ENCODE assay signal across 21 cellular contexts in genomic region chr4:128543726-128544125, GRCh38.
DNase-seq lines count a peak whose midpoint lies in the region; ATAC-seq, FAIRE-seq and TF ChIP-seq lines count a peak whose summit lies in the region.
"Had no signal": no experiment of that assay in that cellular context is flagged by ENCODE, and none has a peak within 500 bp of the region (broad histone marks: within the 10 kb centered on the region; RNA-seq: fewer than 3 reads in every experiment).

No MANE protein-coding gene starts in this region.

- no peak overlapping the region for H3K4me3 Mint-ChIP-seq in natural killer cell
- H3K4me3 Mint-ChIP-seq: CD4-positive, alpha-beta memory T cell; H9 had no signal

- intact Hi-C loops in natural killer cell (cut with micrococcal nuclease): no loop called here

- H3K9me3 ChIP-seq in Karpas-422 (ENCODE audit: low read length): no peaks in the 10 kb centered on the region
- H3K9me3 ChIP-seq in parathyroid adenoma (ENCODE audit: control insufficient read depth, low read length): no peaks in the 10 kb centered on the region

- no peaks in the 10 kb centered on the region for H3K9me2 ChIP-seq in Karpas-422 (replicated peaks; ENCODE audit: insufficient read depth, low read length)

- H3K9ac ChIP-seq in Karpas-422 (ENCODE audit: low read length): peak overlapping the region; percentile 19
- no peak overlapping the region for H3K9ac ChIP-seq in parathyroid adenoma
- H3K9ac ChIP-seq: GM23248 had no signal

- H3K27ac ChIP-seq in Karpas-422 (ENCODE audit: low read length) (no peak overlapping the region), parathyroid adenoma (no peak overlapping the region)
- H3K27ac ChIP-seq: GM23248 had no signal

- H3K4me1 ChIP-seq in Karpas-422 (ENCODE audit: low read length) (peaks cover 13% of the 10 kb centered on the region), parathyroid adenoma (peaks cover 3% of the 10 kb centered on the region)

- DNase-seq in Karpas-422 (no peak), bronchial epithelial cell (ENCODE audit: low read depth) (no peak), left kidney (ENCODE audit: low read depth, low spot score) (peak; percentile 83), NCI-H446 treated with DMSO at 0.1 percent for 48 hours (lab: John Stamatoyannopoulos, UW) (no peak), natural killer cell (no peak), H7 (no peak)
- DNase-seq in activated naive CD4-positive, alpha-beta T cell (lab: John Stamatoyannopoulos, UW): no peak
- DNase-seq: C1 segment of cervical spinal cord; Calu3; CD4-positive, alpha-beta memory T cell; COR-L47; DMS53; DMS79 treated with DMSO at 0.1 percent for 48 hours; GF-D8; GM23248; H9 had no signal

- no peaks in the 10 kb centered on the region for H3K4me1 Mint-ChIP-seq in natural killer cell
- H3K4me1 Mint-ChIP-seq: H9 had no signal

- H3K4me2 ChIP-seq in Karpas-422 (ENCODE audit: low read depth, low read length, poor library complexity, severe bottlenecking): peak overlapping the region; percentile 32
- no peak overlapping the region for H3K4me2 ChIP-seq in parathyroid adenoma (ENCODE audit: low read length)

- H4K20me1 ChIP-seq in Karpas-422 (ENCODE audit: insufficient read depth, low read depth, low read length): no peaks in the 10 kb centered on the region

- H3K27me3 Mint-ChIP-seq in natural killer cell (ENCODE audit: low read depth in 2 of 2): peaks cover 6 to 8% of the 10 kb centered on the region in 2 donors

- H2AFZ ChIP-seq in Karpas-422 (ENCODE audit: low read length) (peak overlapping the region; percentile 61), parathyroid adenoma (peak overlapping the region; percentile 53)
- H2AFZ ChIP-seq: GM23248 had no signal

- no peaks in the 10 kb centered on the region for H3K27me3 ChIP-seq in Karpas-422 (ENCODE audit: low read length)
- H3K27me3 ChIP-seq in bronchial epithelial cell (ENCODE audit: control insufficient read depth, insufficient read depth, low read length): no peaks in the 10 kb centered on the region
- no peaks in the 10 kb centered on the region for H3K27me3 ChIP-seq in parathyroid adenoma (ENCODE audit: control insufficient read depth, insufficient read depth, low read length)
- H3K27me3 ChIP-seq in H7 (ENCODE audit: control insufficient read depth, insufficient read depth, low read length): no peaks in the 10 kb centered on the region

- peak; percentile 23 for FAIRE-seq in bronchial epithelial cell (lab: Jason Lieb, UNC)
- FAIRE-seq: GM12891, GM19239, H1 had no signal

- ATAC-seq in natural killer cell: no peak
- ATAC-seq: HCT116 had no signal

- no peaks in the 10 kb centered on the region for H3K36me3 ChIP-seq in Karpas-422 (ENCODE audit: insufficient read depth, low read length)
- no peaks in the 10 kb centered on the region for H3K36me3 ChIP-seq in bronchial epithelial cell (ENCODE audit: control insufficient read depth, insufficient read depth, low read length)
- no peaks in the 10 kb centered on the region for H3K36me3 ChIP-seq in parathyroid adenoma (ENCODE audit: control insufficient read depth, insufficient read depth, low read length)
- no peaks in the 10 kb centered on the region for H3K36me3 ChIP-seq in H7 (replicated peaks; ENCODE audit: control insufficient read depth, insufficient read depth, low read length)

- H3K36me3 Mint-ChIP-seq in natural killer cell: no peaks in the 10 kb centered on the region
- H3K36me3 Mint-ChIP-seq: CD4-positive, alpha-beta memory T cell had no signal

- TF ChIP-seq CTCF in bronchial epithelial cell (IDR thresholded peaks at IDR 0.05; ENCODE audit: insufficient read depth, low read length, severe bottlenecking) (no peak), parathyroid adenoma (IDR thresholded peaks at IDR 0.05) (no peak), natural killer cell (IDR thresholded peaks at IDR 0.05) (no peak)

- H3K27ac Mint-ChIP-seq in natural killer cell: no peak overlapping the region
- H3K27ac Mint-ChIP-seq: CD4-positive, alpha-beta memory T cell; H9 had no signal

- H3K79me2 ChIP-seq in Karpas-422 (ENCODE audit: low read length): no peaks in the 10 kb centered on the region
- no peaks in the 10 kb centered on the region for H3K79me2 ChIP-seq in parathyroid adenoma

- no peak overlapping the region for H3K4me3 ChIP-seq in Karpas-422 (ENCODE audit: low read length)
- no peak overlapping the region for H3K4me3 ChIP-seq in bronchial epithelial cell (ENCODE audit: low read depth, low read length)
- no peak overlapping the region for H3K4me3 ChIP-seq in parathyroid adenoma (ENCODE audit: low read depth, low read length)
- H3K4me3 ChIP-seq in H7 (ENCODE audit: insufficient read depth, low read depth, low read length): no peak overlapping the region
- H3K4me3 ChIP-seq: GM23248 had no signal

- no peaks in the 10 kb centered on the region for H3K9me3 Mint-ChIP-seq in natural killer cell
- H3K9me3 Mint-ChIP-seq: H9 had no signal
